In the genomic region with DNA sequence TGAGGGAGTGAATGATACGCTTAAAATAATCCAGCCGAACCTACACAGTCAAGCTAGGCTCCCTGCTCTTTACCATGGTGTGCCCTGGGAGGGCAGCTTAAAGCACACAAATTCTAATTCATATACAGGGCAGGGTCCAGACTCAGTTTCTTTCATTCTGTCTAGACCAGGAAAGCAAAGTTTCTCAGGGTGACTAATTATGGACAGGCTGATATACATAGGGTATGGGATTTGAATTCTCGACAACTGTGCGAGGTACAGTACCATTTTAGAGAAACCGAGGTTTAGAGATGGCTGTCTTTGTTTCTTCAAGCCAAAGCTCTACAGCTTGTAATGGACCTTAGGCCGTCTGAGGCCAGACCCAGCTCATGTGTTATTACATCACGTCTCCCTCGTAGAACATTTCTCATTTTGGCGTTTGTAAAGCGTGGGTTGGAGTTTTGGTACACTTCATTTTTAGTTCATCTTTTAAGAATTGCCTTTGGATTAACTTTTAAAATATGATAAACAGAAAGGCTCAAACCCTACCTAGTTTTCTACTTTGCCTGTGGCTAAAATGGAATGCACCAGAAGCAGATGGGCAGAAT, we compare ENCODE assay signal across 9 cellular contexts. TPM values are rescaled to one million over a fixed set of nuclear protein-coding genes. Genes with fewer than 3 reads are reported as not detected.
DNase-seq lines count a peak whose midpoint lies in the region; ATAC-seq and TF ChIP-seq lines count a peak whose summit lies in the region.
"Had no signal": no experiment of that assay in that cellular context is flagged by ENCODE, and none has a peak within 500 bp of the region (broad histone marks: within the 10 kb centered on the region; RNA-seq: fewer than 3 reads in every experiment).

No MANE protein-coding gene starts in this region.

- no peaks in the 10 kb centered on the region for H3K27me3 Mint-ChIP-seq in CD4-positive, CD25-positive, alpha-beta regulatory T cell
- H3K27me3 Mint-ChIP-seq in nephron progenitor cell (ENCODE audit: low read depth, poor library complexity): peaks cover 60% of the 10 kb centered on the region

- H3K9ac ChIP-seq in OCI-LY1 (ENCODE audit: low read length): peak overlapping the region; percentile 82

- no peaks in the 10 kb centered on the region for H3K9me2 ChIP-seq in OCI-LY1 (ENCODE audit: low read depth, low read length)

- H3K4me3 Mint-ChIP-seq in CD4-positive, CD25-positive, alpha-beta regulatory T cell: peak overlapping the region; percentile 90 to 98 (median 96)
- peak overlapping the region; percentile 93 for H3K4me3 Mint-ChIP-seq in nephron progenitor cell

- no peaks in the 10 kb centered on the region for H4K20me1 ChIP-seq in OCI-LY1 (ENCODE audit: insufficient read depth, low read length)

- H3K36me3 ChIP-seq in CD4-positive, CD25-positive, alpha-beta regulatory T cell (ENCODE audit: control insufficient read depth, insufficient read depth, low read length): peaks cover 18% of the 10 kb centered on the region
- H3K36me3 ChIP-seq in OCI-LY1 (ENCODE audit: insufficient read depth, low read length): peaks cover 26% of the 10 kb centered on the region

- H3K4me1 Mint-ChIP-seq in CD4-positive, CD25-positive, alpha-beta regulatory T cell: peaks cover 29 to 59% (median 46%) of the 10 kb centered on the region in 4 donors
- H3K4me1 Mint-ChIP-seq in nephron progenitor cell: peaks cover 43% of the 10 kb centered on the region

- no peaks in the 10 kb centered on the region for H3K9me3 Mint-ChIP-seq in CD4-positive, CD25-positive, alpha-beta regulatory T cell
- no peaks in the 10 kb centered on the region for H3K9me3 Mint-ChIP-seq in nephron progenitor cell

- H2AFZ ChIP-seq in OCI-LY1 (ENCODE audit: low read length): no peak overlapping the region

- H3K9me3 ChIP-seq in CD4-positive, CD25-positive, alpha-beta regulatory T cell (ENCODE audit: control insufficient read depth in 2 of 2, low read length in 2 of 2): no peaks in the 10 kb centered on the region
- H3K9me3 ChIP-seq in OCI-LY1 (ENCODE audit: low read length): no peaks in the 10 kb centered on the region

- ATAC-seq in CD4-positive, CD25-positive, alpha-beta regulatory T cell (ENCODE audit: low read depth in 2 of 2): no peak
- ATAC-seq in HG03442 (IDR thresholded peaks at IDR 0.05; ENCODE audit: unreplicated experiment) (no peak), foreskin keratinocyte (no peak), sciatic nerve (no peak), HG02623 (IDR thresholded peaks at IDR 0.05; ENCODE audit: unreplicated experiment) (no peak)

- peaks cover 55% of the 10 kb centered on the region for H3K4me1 ChIP-seq in CD4-positive, CD25-positive, alpha-beta regulatory T cell (ENCODE audit: control insufficient read depth, insufficient read depth, low read length, poor library complexity, severe bottlenecking)
- peaks cover 79% of the 10 kb centered on the region for H3K4me1 ChIP-seq in OCI-LY1 (ENCODE audit: insufficient read depth, low read length, severe bottlenecking)
- peaks cover 10% of the 10 kb centered on the region for H3K4me1 ChIP-seq in foreskin keratinocyte

- TF ChIP-seq CTCF in OCI-LY1 (IDR thresholded peaks at IDR 0.05; ENCODE audit: low read length) (no peak), dorsolateral prefrontal cortex (IDR thresholded peaks at IDR 0.05 in 54 of 56, conservative IDR thresholded peaks at IDR 0.05 in 2 of 56; ENCODE audit: low read depth in 1 of 56, partially characterized antibody in 56 of 56) (no peak), nephron progenitor cell (IDR thresholded peaks at IDR 0.05) (no peak), foreskin keratinocyte (conservative IDR thresholded peaks at IDR 0.05) (no peak)

- peak overlapping the region; percentile 90 for H3K27ac ChIP-seq in CD4-positive, CD25-positive, alpha-beta regulatory T cell (ENCODE audit: insufficient read depth, low read length, poor library complexity, severe bottlenecking)
- H3K27ac ChIP-seq in OCI-LY1 (ENCODE audit: low read depth, low read length, poor library complexity, severe bottlenecking) (peak overlapping the region; percentile 81), dorsolateral prefrontal cortex (peak overlapping the region in 9 of 59 donors; percentile 2 to 74 (median 59)), foreskin keratinocyte (no peak overlapping the region)

- peak overlapping the region; percentile 100 for H3K4me3 ChIP-seq in CD4-positive, CD25-positive, alpha-beta regulatory T cell (ENCODE audit: low read depth, low read length)
- H3K4me3 ChIP-seq in OCI-LY1 (ENCODE audit: low read depth, low read length, poor library complexity, severe bottlenecking): peak overlapping the region; percentile 86
- H3K4me3 ChIP-seq in dorsolateral prefrontal cortex: peak overlapping the region in 43 of 59 donors; percentile 1 to 77 (median 68)

- peaks cover 67% of the 10 kb centered on the region for H3K79me2 ChIP-seq in OCI-LY1 (ENCODE audit: insufficient read depth, low read length)

- peaks cover 14% of the 10 kb centered on the region for H3K36me3 Mint-ChIP-seq in CD4-positive, CD25-positive, alpha-beta regulatory T cell
- H3K36me3 Mint-ChIP-seq in nephron progenitor cell (ENCODE audit: low read depth): no peaks in the 10 kb centered on the region

- intact Hi-C loops in dorsolateral prefrontal cortex (cut with DNase I): loop anchor here in 1 of 2 donors (5.0 kb wide), 1 partner anchor 1100 kb away; no protein-coding TSS in a partner anchor
- intact Hi-C loops in sciatic nerve (cut with DNase I): loop anchor here (10.0 kb wide), 1 partner anchor 968 kb away; no protein-coding TSS in a partner anchor

- DNase-seq in CD4-positive, CD25-positive, alpha-beta regulatory T cell: peak in 1 of 3 donors; percentile 28
- no peak for DNase-seq in dorsolateral prefrontal cortex
- no peak for DNase-seq in nephron progenitor cell
- no peak for DNase-seq in foreskin keratinocyte
- no peak for DNase-seq in sciatic nerve (ENCODE audit: low spot score)
- DNase-seq: SHP77 treated with DMSO at 0.1 percent for 48 hours had no signal

- H3K27me3 ChIP-seq in CD4-positive, CD25-positive, alpha-beta regulatory T cell (ENCODE audit: control insufficient read depth, insufficient read depth, low read length): no peaks in the 10 kb centered on the region
- H3K27me3 ChIP-seq in OCI-LY1 (ENCODE audit: insufficient read depth, low read length): no peaks in the 10 kb centered on the region
- peaks cover 0 to 68% (median 39%) of the 10 kb centered on the region in 45 donors for H3K27me3 ChIP-seq in dorsolateral prefrontal cortex
- no peaks in the 10 kb centered on the region for H3K27me3 ChIP-seq in foreskin keratinocyte

- no peaks in the 10 kb centered on the region for H3F3A ChIP-seq in OCI-LY1 (ENCODE audit: insufficient read depth, low read length)

- peak overlapping the region; percentile 97 for H3K4me2 ChIP-seq in OCI-LY1 (ENCODE audit: low read length)

- peak overlapping the region; percentile 90 to 98 (median 96) for H3K27ac Mint-ChIP-seq in CD4-positive, CD25-positive, alpha-beta regulatory T cell
- H3K27ac Mint-ChIP-seq in nephron progenitor cell: no peak overlapping the region

RNA-seq across cellular contexts. Expression of a gene that starts 2.8 kb away (rescaled TPM):
- total RNA-seq in CD4-positive, CD25-positive, alpha-beta regulatory T cell: 343 TPM
- polyA plus RNA-seq in CD4-positive, CD25-positive, alpha-beta regulatory T cell: 10 to 100 TPM; 17.2 to 37.6 (median 24.3) TPM
- total RNA-seq in dorsolateral prefrontal cortex: 1 to 10 TPM in 96 of 120 experiments, under 1 TPM in 24; 0.46 to 6.9 (median 1.8) TPM
- total RNA-seq in foreskin keratinocyte: 4.2 and 7.3 TPM in 2 replicates
- polyA plus RNA-seq in foreskin keratinocyte: 0.72 and 1.4 TPM in 2 replicates
- 17.1 TPM for total RNA-seq in sciatic nerve

Comparison
In these comparisons a context has a peak if more than half of its experiments do, and no peak if none do; other contexts are left out.
1. RNA of a gene that starts 2.8 kb away (total RNA-seq): 343 TPM in CD4-positive, CD25-positive, alpha-beta regulatory T cell (single experiment); 17.1 TPM in sciatic nerve (single experiment), 4.2 to 7.3 TPM in foreskin keratinocyte and 0.46 to 6.9 TPM in dorsolateral prefrontal cortex; every median in the first group is over 10 times any median in the second.
2. Peak in every context shown above with its lines, with median percentiles within 50 percentile points of each other: H3K4me3 ChIP-seq.